ENCODE assay signal across 19 cellular contexts in genomic region chr7:101557978-101558741, GRCh38.
DNase-seq lines count a peak whose midpoint lies in the region; ATAC-seq and TF ChIP-seq lines count a peak whose summit lies in the region.
"Had no signal": no experiment of that assay in that cellular context is flagged by ENCODE, and none has a peak within 500 bp of the region (broad histone marks: within the 10 kb centered on the region; RNA-seq: fewer than 3 reads in every experiment).

No MANE protein-coding gene starts in this region.

- H3K27ac ChIP-seq in coronary artery: no peak overlapping the region
- H3K27ac ChIP-seq: KMS-11, SK-N-MC had no signal

- H3K9me3 Mint-ChIP-seq in type B pancreatic cell: no peaks in the 10 kb centered on the region
- H3K9me3 Mint-ChIP-seq: CD14-positive monocyte had no signal

- peak; percentile 0 for DNase-seq in AG08396 (ENCODE audit: low spot score)
- peak; percentile 4 for DNase-seq in GM20000 (ENCODE audit: low spot score)
- DNase-seq in coronary artery (ENCODE audit: low spot score): peak; percentile 64
- peak; percentile 64 for DNase-seq in posterior vena cava (ENCODE audit: low spot score)
- no peak for DNase-seq in effector CD4-positive, alpha-beta T cell
- no peak for DNase-seq in type B pancreatic cell (ENCODE audit: extremely low spot score, unreplicated experiment)
- DNase-seq in COLO668 (lab: John Stamatoyannopoulos, UW; ENCODE audit: unreplicated experiment): no peak
- DNase-seq: COR-L47, DMS153, HCEC 1CT, NCI-H1048, NCI-H146, NCI-H2081 treated with DMSO at 0.1 percent for 48 hours, NCI-H524, Right ventricle myocardium superior had no signal

- intact Hi-C loops in posterior vena cava (cut with DNase I): no loop called here

- peaks cover 6% of the 10 kb centered on the region for H3K27me3 Mint-ChIP-seq in type B pancreatic cell

- H3K36me3 Mint-ChIP-seq in type B pancreatic cell: peaks cover 7% of the 10 kb centered on the region
- H3K36me3 Mint-ChIP-seq: CD14-positive monocyte had no signal

- H3K4me3 ChIP-seq in coronary artery: no peak overlapping the region
- H3K4me3 ChIP-seq: SK-N-MC had no signal

- H3K4me1 Mint-ChIP-seq in type B pancreatic cell (ENCODE audit: unreplicated experiment): peaks cover 3% of the 10 kb centered on the region

- H3K4me3 Mint-ChIP-seq in type B pancreatic cell: no peak overlapping the region
- H3K4me3 Mint-ChIP-seq: CD14-positive monocyte had no signal

- no peak overlapping the region for H3K27ac Mint-ChIP-seq in type B pancreatic cell
- H3K27ac Mint-ChIP-seq: CD14-positive monocyte had no signal

- ATAC-seq in GM18873 (IDR thresholded peaks at IDR 0.05; ENCODE audit: low FRiP score, unreplicated experiment): no peak

- TF ChIP-seq CTCF in GM20000 (IDR thresholded peaks at IDR 0.05; ENCODE audit: extremely low read depth, missing control alignments) (no peak), coronary artery (IDR thresholded peaks at IDR 0.05) (no peak), type B pancreatic cell (conservative IDR thresholded peaks at IDR 0.05) (no peak)

Comparison
In these comparisons a context has a peak if more than half of its experiments do, and no peak if none do; other contexts are left out.
1. DNase-seq: peak in AG08396 (single experiment), GM20000 (single experiment), coronary artery (single experiment) and posterior vena cava (single experiment); none in effector CD4-positive, alpha-beta T cell (single experiment), type B pancreatic cell (single experiment) and COLO668 (single experiment).